In the genomic region with DNA sequence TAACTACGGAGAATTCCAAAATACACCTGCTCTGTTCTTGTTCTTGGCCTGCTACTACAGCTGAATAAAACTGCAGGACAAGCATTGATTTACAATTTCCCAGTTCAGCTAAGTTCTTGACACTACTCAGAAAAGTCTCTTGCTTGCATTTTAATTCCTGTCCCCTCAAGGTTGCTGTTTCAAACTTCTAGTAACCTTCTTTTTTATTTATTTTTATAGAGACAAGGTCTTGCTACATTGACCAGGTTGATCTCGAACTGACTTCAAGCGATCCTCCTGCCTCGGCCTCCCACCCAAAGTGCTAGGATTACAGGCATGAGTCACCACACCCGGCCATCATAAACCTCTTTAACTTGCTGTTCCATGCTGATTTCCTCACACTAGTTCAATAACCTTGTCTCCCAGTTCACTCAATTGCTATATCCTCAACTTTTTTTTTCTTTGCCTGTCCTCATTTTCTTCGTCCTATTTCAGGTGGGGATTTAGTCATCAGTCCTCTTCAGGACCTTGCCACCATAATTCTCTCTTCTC, we compare ENCODE assay signal across 15 cellular contexts.
DNase-seq lines count a peak whose midpoint lies in the region; ATAC-seq lines count a peak whose summit lies in the region.
"Had no signal": no experiment of that assay in that cellular context is flagged by ENCODE, and none has a peak within 500 bp of the region (broad histone marks: within the 10 kb centered on the region; RNA-seq: fewer than 3 reads in every experiment).

No MANE protein-coding gene starts in this region.

- H3K27ac ChIP-seq in epithelial cell of prostate = peak overlapping the region; percentile 51
- H3K27ac ChIP-seq: left lung had no signal

- no peaks in the 10 kb centered on the region for H3K9me3 ChIP-seq in skeletal muscle satellite cell (replicated peaks; ENCODE audit: low read length)
- H3K9me3 ChIP-seq: left lung had no signal

- ATAC-seq in GM19452 (IDR thresholded peaks at IDR 0.05; ENCODE audit: unreplicated experiment) (peak; percentile 3), GM18867 (IDR thresholded peaks at IDR 0.05; ENCODE audit: unreplicated experiment) (no peak)

- no peaks in the 10 kb centered on the region for H3K27me3 Mint-ChIP-seq in activated T-cell treated with anti-CD3 and anti-CD28 coated beads, Interleukin-2, amount 50 U/mL, for 24 hours
- H3K27me3 Mint-ChIP-seq: activated CD4-positive, alpha-beta T cell treated with anti-CD3 and anti-CD28 coated beads, Interleukin-2, amount 10 ng/mL, durations not matched to agents 24 days and 14 days had no signal

- H3K4me3 Mint-ChIP-seq in activated T-cell treated with anti-CD3 and anti-CD28 coated beads, Interleukin-2, amount 50 U/mL, for 24 hours = no peak overlapping the region
- H3K4me3 Mint-ChIP-seq: activated CD4-positive, alpha-beta T cell treated with anti-CD3 and anti-CD28 coated beads, Interleukin-2, amount 10 ng/mL, durations not matched to agents 24 days and 14 days; CD8-positive, alpha-beta T cell; H9 had no signal

- DNase-seq in HuH-7 (ENCODE audit: low spot score) (peak; percentile 45), epithelial cell of prostate (ENCODE audit: low read depth, low spot score) (no peak)
- no peak for DNase-seq in activated naive CD4-positive, alpha-beta T cell treated with Interleukin-2 at 50 U/mL for 16 hours
- DNase-seq in activated T-cell treated with anti-CD3 and anti-CD28 coated beads, Interleukin-2, amount 50 U/mL, for 24 hours = no peak
- no peak for DNase-seq in activated CD4-positive, alpha-beta T cell treated with anti-CD3 and anti-CD28 coated beads, Interleukin-2, amount 50 U/mL, for 1 hour
- DNase-seq: activated CD8-positive, alpha-beta memory T cell treated with anti-CD3 and anti-CD28 coated beads, Interleukin-2, amount 50 U/mL, for 4 hours; activated effector memory CD4-positive, alpha-beta T cell treated with anti-CD3 and anti-CD28 coated beads, Interleukin-2, amount 50 U/mL, for 16 hours; CD8-positive, alpha-beta T cell; H9; left lung; NK-92 treated with Interleukin-12 subunit alpha and Interleukin-12 subunit beta, amount 100 ng/mL, for 24 hours had no signal

- peak overlapping the region; percentile 7 for H3K4me2 ChIP-seq in skeletal muscle satellite cell (ENCODE audit: low read length)

- peaks cover 2% of the 10 kb centered on the region for H3K4me1 Mint-ChIP-seq in activated T-cell treated with anti-CD3 and anti-CD28 coated beads, Interleukin-2, amount 50 U/mL, for 24 hours (ENCODE audit: low read depth)

- no peaks in the 10 kb centered on the region for H3K27me3 ChIP-seq in skeletal muscle satellite cell (ENCODE audit: control insufficient read depth, insufficient read depth, low read length)
- H3K27me3 ChIP-seq: left lung had no signal

- no peak overlapping the region for H3K4me3 ChIP-seq in skeletal muscle satellite cell (ENCODE audit: low read length)
- H3K4me3 ChIP-seq: left lung had no signal

- H3K27ac Mint-ChIP-seq in activated T-cell treated with anti-CD3 and anti-CD28 coated beads, Interleukin-2, amount 50 U/mL, for 24 hours = no peak overlapping the region
- H3K27ac Mint-ChIP-seq: activated CD4-positive, alpha-beta T cell treated with anti-CD3 and anti-CD28 coated beads, Interleukin-2, amount 10 ng/mL, durations not matched to agents 24 days and 14 days; CD8-positive, alpha-beta T cell; H9 had no signal

- no peak overlapping the region for H3K9ac ChIP-seq in skeletal muscle satellite cell (ENCODE audit: low read depth, low read length)

- peaks cover 20% of the 10 kb centered on the region for H3K4me1 ChIP-seq in skeletal muscle satellite cell (ENCODE audit: control insufficient read depth, insufficient read depth, low read length)

- H3K36me3 ChIP-seq in skeletal muscle satellite cell (ENCODE audit: insufficient read depth, low read length) = no peaks in the 10 kb centered on the region
- H3K36me3 ChIP-seq: left lung had no signal

- H3K36me3 Mint-ChIP-seq in activated T-cell treated with anti-CD3 and anti-CD28 coated beads, Interleukin-2, amount 50 U/mL, for 24 hours (ENCODE audit: low read depth) = no peaks in the 10 kb centered on the region
- H3K36me3 Mint-ChIP-seq: CD8-positive, alpha-beta T cell had no signal

- no peaks in the 10 kb centered on the region for H3K9me3 Mint-ChIP-seq in activated T-cell treated with anti-CD3 and anti-CD28 coated beads, Interleukin-2, amount 50 U/mL, for 24 hours
- H3K9me3 Mint-ChIP-seq: activated CD4-positive, alpha-beta T cell treated with anti-CD3 and anti-CD28 coated beads, Interleukin-2, amount 10 ng/mL, durations not matched to agents 24 days and 14 days; CD8-positive, alpha-beta T cell; H9 had no signal
